In genomic region chr17:75881678-75882454, GRCh38 we compare ENCODE assay signal across 15 cellular contexts.
"Had no signal": no experiment of that assay in that cellular context is flagged by ENCODE, and none has a peak within 500 bp of the region (broad histone marks: within the 10 kb centered on the region; RNA-seq: fewer than 3 reads in every experiment).

No MANE protein-coding gene starts in this region.

- H3K27me3 ChIP-seq: dorsolateral prefrontal cortex, esophagus muscularis mucosa, foreskin keratinocyte, transverse colon had no signal

- H3K27ac ChIP-seq: esophagus muscularis mucosa, foreskin keratinocyte, psoas muscle, spleen, transverse colon had no signal

- H3K4me3 Mint-ChIP-seq: natural killer cell; stimulated activated naive B cell treated with anti-CD40 and anti-IgM and Interleukin-4, amounts not matched to agents 10 μg/mL and 1 μg/mL and 100 μg/mL, for 72 hours had no signal

- H3K36me3 Mint-ChIP-seq: natural killer cell had no signal

- H3K9me3 ChIP-seq: esophagus muscularis mucosa, psoas muscle, spleen, transverse colon had no signal

- ATAC-seq: activated naive CD4-positive, alpha-beta T cell treated with anti-CD3 and anti-CD28 coated beads, Interleukin-2, amount 50 U/mL, for 72 hours; foreskin keratinocyte; natural killer cell; psoas muscle; sciatic nerve; stimulated activated naive B cell treated with anti-CD40 and anti-IgM and Interleukin-4, amounts not matched to agents 10 μg/mL and 1 μg/mL and 100 μg/mL, for 72 hours had no signal

- H3K9me3 Mint-ChIP-seq: activated naive CD4-positive, alpha-beta T cell treated with anti-CD3 and anti-CD28 coated beads, Interleukin-2, amount 50 U/mL, for 72 hours; natural killer cell; stimulated activated naive B cell treated with anti-CD40 and anti-IgM and Interleukin-4, amounts not matched to agents 10 μg/mL and 1 μg/mL and 100 μg/mL, for 72 hours had no signal

- H3K4me3 ChIP-seq: dorsolateral prefrontal cortex, esophagus muscularis mucosa, psoas muscle, spleen, transverse colon had no signal

- H3K27ac Mint-ChIP-seq: activated naive CD4-positive, alpha-beta T cell treated with anti-CD3 and anti-CD28 coated beads, Interleukin-2, amount 50 U/mL, for 72 hours; natural killer cell; stimulated activated naive B cell treated with anti-CD40 and anti-IgM and Interleukin-4, amounts not matched to agents 10 μg/mL and 1 μg/mL and 100 μg/mL, for 72 hours had no signal

- H3K36me3 ChIP-seq: esophagus muscularis mucosa, transverse colon had no signal

- DNase-seq: activated CD4-positive, CD25-positive, alpha-beta regulatory T cell treated with anti-CD3 and anti-CD28 coated beads, Interleukin-2, amount 50 U/mL, for 72 hours; activated T-cell treated with anti-CD3 and anti-CD28 coated beads, Interleukin-2, amount 50 U/mL, for 1 hour; dorsolateral prefrontal cortex; foreskin keratinocyte; head of caudate nucleus; natural killer cell; psoas muscle; spleen; stimulated activated CD4-positive, alpha-beta T cell treated with anti-CD3 and anti-CD28 coated beads, Interleukin-1b, Interleukin-23, amount 100 ng/mL, for 48 hours; stimulated activated naive B cell treated with anti-CD40 and anti-IgM and Interleukin-4, amounts not matched to agents 10 μg/mL and 1 μg/mL and 100 μg/mL, for 72 hours; substantia nigra; transverse colon had no signal
